15 cellular contexts compared by ENCODE assay signal in genomic region chr18:3472681-3473544, GRCh38. TPM values are rescaled to one million over a fixed set of nuclear protein-coding genes. Genes with fewer than 3 reads are reported as not detected.
A peak's percentile ranks its signal among the peaks of the same experiment; 100 is the strongest.
DNase-seq lines count a peak whose midpoint lies in the region; ATAC-seq lines count a peak whose summit lies in the region.
"Had no signal": no experiment of that assay in that cellular context is flagged by ENCODE, and none has a peak within 500 bp of the region (broad histone marks: within the 10 kb centered on the region; RNA-seq: fewer than 3 reads in every experiment).

No MANE protein-coding gene starts in this region.

- ATAC-seq in activated CD4-positive, alpha-beta T cell treated with anti-CD3 and anti-CD28 coated beads for 36 hours: peak; percentile 89
- ATAC-seq in GM21381 (IDR thresholded peaks at IDR 0.05; ENCODE audit: unreplicated experiment): peak; percentile 79
- peak; percentile 89 for ATAC-seq in HG03159 (IDR thresholded peaks at IDR 0.05; ENCODE audit: unreplicated experiment)
- ATAC-seq in GM21367 (IDR thresholded peaks at IDR 0.05; ENCODE audit: unreplicated experiment): no peak
- ATAC-seq: left colon had no signal

- peaks cover 4% of the 10 kb centered on the region for H3K9me3 Mint-ChIP-seq in activated CD4-positive, alpha-beta T cell treated with anti-CD3 and anti-CD28 coated beads for 36 hours (ENCODE audit: low read depth)

- peak; percentile 23 for DNase-seq in activated CD4-positive, alpha-beta T cell treated with anti-CD3 and anti-CD28 coated beads for 36 hours
- no peak for DNase-seq in activated CD4-positive, alpha-beta T cell treated with anti-CD3 and anti-CD28 coated beads for 1 hour
- DNase-seq in dermis blood vessel endothelial cell (peak; percentile 34), COLO668 (lab: John Stamatoyannopoulos, UW; ENCODE audit: unreplicated experiment) (no peak), HuH-7 (ENCODE audit: low spot score) (no peak)
- DNase-seq: 8988T, endodermal cell, glutamatergic neuron, GM23248, left colon, NCI-H2171 treated with DMSO at 0.1 percent for 48 hours, upper lobe of left lung had no signal

- H3K27me3 Mint-ChIP-seq in activated CD4-positive, alpha-beta T cell treated with anti-CD3 and anti-CD28 coated beads for 36 hours: peaks cover 2% of the 10 kb centered on the region

- peaks cover 4% of the 10 kb centered on the region for H3K36me3 Mint-ChIP-seq in activated CD4-positive, alpha-beta T cell treated with anti-CD3 and anti-CD28 coated beads for 36 hours (ENCODE audit: low read depth)

- CTCF ChIA-PET in activated CD4-positive, alpha-beta T cell treated with anti-CD3 and anti-CD28 coated beads for 36 hours (lab: Charles Lee): interaction anchor here (0.7 to 2.4 kb wide), 9 partner anchors 10 to 193 kb away, joined by 3 to 11 read pairs (median 4); no protein-coding TSS in a partner anchor

- intact Hi-C loops in activated CD4-positive, alpha-beta T cell treated with anti-CD3 and anti-CD28 coated beads for 36 hours (cut with DNase I, micrococcal nuclease): loop anchor here (1.0 to 2.0 kb wide), 4 partner anchors 14 to 121 kb away; no protein-coding TSS in a partner anchor

- H3K4me3 Mint-ChIP-seq in activated CD4-positive, alpha-beta T cell treated with anti-CD3 and anti-CD28 coated beads for 36 hours: no peak overlapping the region
- H3K4me3 Mint-ChIP-seq: endodermal cell had no signal

- H3K27ac Mint-ChIP-seq in activated CD4-positive, alpha-beta T cell treated with anti-CD3 and anti-CD28 coated beads for 36 hours: no peak overlapping the region
- H3K27ac Mint-ChIP-seq: endodermal cell had no signal

- H3K4me1 Mint-ChIP-seq in activated CD4-positive, alpha-beta T cell treated with anti-CD3 and anti-CD28 coated beads for 36 hours: peaks cover 12% of the 10 kb centered on the region

- POLR2A ChIA-PET in activated CD4-positive, alpha-beta T cell treated with anti-CD3 and anti-CD28 coated beads for 36 hours (lab: Charles Lee): interaction anchor here (0.6 to 0.8 kb wide), 3 partner anchors 20 to 171 kb away, joined by 3 read pairs; no protein-coding TSS in a partner anchor

RNA-seq across cellular contexts. Expression of gene TGIF1, which starts 22.9 kb away (rescaled TPM):
- 10 to 100 TPM; 42.7 to 46.3 TPM for total RNA-seq in activated CD4-positive, alpha-beta T cell treated with anti-CD3 and anti-CD28 coated beads for 36 hours
- 136 and 195 TPM in 2 replicates for total RNA-seq in dermis blood vessel endothelial cell

Comparison
In these comparisons a context has a peak if more than half of its experiments do, and no peak if none do; other contexts are left out.
1. DNase-seq: peak in activated CD4-positive, alpha-beta T cell treated with anti-CD3 and anti-CD28 coated beads for 36 hours (single experiment) and dermis blood vessel endothelial cell (single experiment); none in activated CD4-positive, alpha-beta T cell treated with anti-CD3 and anti-CD28 coated beads for 1 hour (single experiment), COLO668 (single experiment) and HuH-7 (single experiment).